ENCODE assay signal across 14 cellular contexts in the genomic region with DNA sequence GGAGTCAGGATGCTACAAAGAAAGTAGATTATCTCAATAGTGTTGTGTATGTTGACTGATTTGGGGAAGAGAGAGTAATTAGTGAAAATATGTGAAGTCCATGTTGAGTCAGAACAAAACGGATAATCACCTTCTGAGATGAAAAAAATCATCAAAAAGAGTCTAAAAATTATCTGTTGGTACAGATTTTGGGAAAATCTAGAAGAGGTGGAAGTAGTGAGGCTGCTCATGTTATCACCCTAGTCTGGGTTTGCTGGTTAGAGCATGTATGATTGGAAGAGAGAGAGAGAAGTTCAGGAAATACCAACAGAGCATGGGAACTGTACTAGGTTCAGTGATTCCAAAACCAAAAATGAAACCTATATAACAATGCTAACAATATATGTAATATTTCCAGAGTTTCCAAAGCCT. TPM values are rescaled to one million over a fixed set of nuclear protein-coding genes. Genes with fewer than 3 reads are reported as not detected.
DNase-seq lines count a peak whose midpoint lies in the region; ATAC-seq and TF ChIP-seq lines count a peak whose summit lies in the region.
"Had no signal": no experiment of that assay in that cellular context is flagged by ENCODE, and none has a peak within 500 bp of the region (broad histone marks: within the 10 kb centered on the region; RNA-seq: fewer than 3 reads in every experiment).

No MANE protein-coding gene starts in this region.

- POLR2A ChIA-PET in GM10248 (lab: Yijun Ruan, JAX) = no interaction called here

- ATAC-seq in GM18870 (IDR thresholded peaks at IDR 0.05; ENCODE audit: unreplicated experiment) (peak; percentile 63), GM21447 (IDR thresholded peaks at IDR 0.05; ENCODE audit: unreplicated experiment) (peak; percentile 75), HG03103 (IDR thresholded peaks at IDR 0.05; ENCODE audit: low read depth, unreplicated experiment) (peak; percentile 54)
- ATAC-seq: gastrocnemius medialis had no signal

- CTCF ChIA-PET in GM10248 (lab: Yijun Ruan, JAX) = no interaction called here

- intact Hi-C loops in esophagus squamous epithelium (cut with DNase I) = no loop called here

- H3K27me3 ChIP-seq in esophagus squamous epithelium = no peaks in the 10 kb centered on the region
- H3K27me3 ChIP-seq: gastrocnemius medialis, sigmoid colon had no signal

- DNase-seq in mesothelial cell of epicardium (ENCODE audit: low spot score in 2 of 2, unreplicated experiment in 2 of 2) (no peak), NCI-H1436 treated with DMSO at 0.1 percent for 48 hours (lab: John Stamatoyannopoulos, UW) (no peak), esophagus squamous epithelium (lab: John Stamatoyannopoulos, UW) (no peak), GM10248 (ENCODE audit: extremely low spot score) (no peak)
- DNase-seq: activated T-cell treated with anti-CD3 and anti-CD28 coated beads for 4 hours; effector CD4-positive, alpha-beta T cell; gastrocnemius medialis; kidney; NCI-H1105; sigmoid colon had no signal

- no peaks in the 10 kb centered on the region for H3K36me3 Mint-ChIP-seq in mesothelial cell of epicardium

- H3K36me3 ChIP-seq in esophagus squamous epithelium = no peaks in the 10 kb centered on the region
- H3K36me3 ChIP-seq: gastrocnemius medialis, HAP-1, sigmoid colon had no signal

- peaks cover 52% of the 10 kb centered on the region for H3K4me1 Mint-ChIP-seq in mesothelial cell of epicardium

- peak overlapping the region; percentile 1 for H3K27ac Mint-ChIP-seq in mesothelial cell of epicardium

- peaks cover 9% of the 10 kb centered on the region for H3K9me3 Mint-ChIP-seq in mesothelial cell of epicardium

- peaks cover 6 to 28% (median 9%) of the 10 kb centered on the region in 3 donors for H3K4me1 ChIP-seq in esophagus squamous epithelium

- H3K27me3 Mint-ChIP-seq in mesothelial cell of epicardium (ENCODE audit: low read depth) = no peaks in the 10 kb centered on the region

- no peaks in the 10 kb centered on the region for H3K9me3 ChIP-seq in esophagus squamous epithelium
- H3K9me3 ChIP-seq: gastrocnemius medialis, HAP-1, sigmoid colon had no signal

- WGBS in esophagus squamous epithelium, 2 donors = 56 to 84% methylated on average over 1 of the region's 1 CpG

- H3K27ac ChIP-seq in esophagus squamous epithelium = no peak overlapping the region
- H3K27ac ChIP-seq: gastrocnemius medialis had no signal

- H3K4me3 Mint-ChIP-seq in mesothelial cell of epicardium = no peak overlapping the region

- no peak overlapping the region for H3K4me3 ChIP-seq in esophagus squamous epithelium
- H3K4me3 ChIP-seq: gastrocnemius medialis, HAP-1, sigmoid colon had no signal

- no peak for TF ChIP-seq POLR2A in esophagus squamous epithelium (IDR thresholded peaks at IDR 0.05)

- TF ChIP-seq CTCF in mesothelial cell of epicardium (IDR thresholded peaks at IDR 0.05; ENCODE audit: unreplicated experiment) (no peak), esophagus squamous epithelium (IDR thresholded peaks at IDR 0.05) (no peak), GM10248 (IDR thresholded peaks at IDR 0.05; ENCODE audit: control extremely low read depth, extremely low read depth, low read depth, missing control alignments) (no peak)

RNA-seq across cellular contexts. Expression of a gene that starts 12.3 kb away (rescaled TPM):
- 20.5 to 22.9 TPM (median 22.2 TPM) in 3 replicates for total RNA-seq in mesothelial cell of epicardium
- total RNA-seq in esophagus squamous epithelium = 10 to 100 TPM; 13.0 to 29.3 (median 21.7) TPM
